8 cellular contexts compared by ENCODE assay signal in genomic region chr22:35381424-35381772, GRCh38. TPM values are rescaled to one million over a fixed set of nuclear protein-coding genes. Genes with fewer than 3 reads are reported as not detected.
DNase-seq lines count a peak whose midpoint lies in the region; ATAC-seq and TF ChIP-seq lines count a peak whose summit lies in the region.

No MANE protein-coding gene starts in this region.

- TF ChIP-seq CTCF in cardiac muscle cell (IDR thresholded peaks at IDR 0.05; ENCODE audit: low read depth, low read length): no peak
- TF ChIP-seq CTCF in mesothelial cell of epicardium (IDR thresholded peaks at IDR 0.05; ENCODE audit: unreplicated experiment): no peak
- no peak for TF ChIP-seq CTCF in GM10248 (IDR thresholded peaks at IDR 0.05; ENCODE audit: control extremely low read depth, extremely low read depth, low read depth, missing control alignments)

- POLR2A ChIA-PET in GM10248 (lab: Yijun Ruan, JAX): no interaction called here

- no peaks in the 10 kb centered on the region for H3K36me3 Mint-ChIP-seq in mesothelial cell of epicardium

- H3K4me3 ChIP-seq in cardiac muscle cell: peak overlapping the region; percentile 43
- H3K4me3 ChIP-seq in aorta (ENCODE audit: low read length in 2 of 2): peak overlapping the region; percentile 13 to 30

- H3K27ac ChIP-seq in cardiac muscle cell: no peak overlapping the region
- peak overlapping the region; percentile 68 for H3K27ac ChIP-seq in caudate nucleus (ENCODE audit: low read depth, low read length)
- H3K27ac ChIP-seq in aorta (ENCODE audit: low read depth in 1 of 2, low read length in 2 of 2): peak overlapping the region in 1 of 2 donors; percentile 14

- H3K9me3 Mint-ChIP-seq in mesothelial cell of epicardium: no peaks in the 10 kb centered on the region

- no peaks in the 10 kb centered on the region for H3K27me3 Mint-ChIP-seq in mesothelial cell of epicardium (ENCODE audit: low read depth)

- H3K27ac Mint-ChIP-seq in mesothelial cell of epicardium: no peak overlapping the region

- H3K4me1 Mint-ChIP-seq in mesothelial cell of epicardium: peaks cover 35% of the 10 kb centered on the region

- DNase-seq in cardiac muscle cell (ENCODE audit: low read depth in 1 of 2, low spot score in 1 of 2) (no peak), cardiac septum (ENCODE audit: low spot score) (no peak), caudate nucleus (lab: John Stamatoyannopoulos, UW) (peak in 1 of 61 donors; percentile 38), mesothelial cell of epicardium (ENCODE audit: low spot score in 2 of 2, unreplicated experiment in 2 of 2) (no peak), aorta (no peak), GM10248 (ENCODE audit: extremely low spot score) (no peak)
- DNase-seq in stimulated activated CD8-positive, alpha-beta memory T cell treated with anti-CD3 and anti-CD28 coated beads, Interleukin-4, amount 100 ng/mL, for 48 hours: no peak

- H3K36me3 ChIP-seq in cardiac muscle cell (no peaks in the 10 kb centered on the region), aorta (ENCODE audit: control insufficient read depth in 1 of 2, insufficient read depth in 2 of 2, low read length in 1 of 2) (no peaks in the 10 kb centered on the region)

- H3K4me3 Mint-ChIP-seq in mesothelial cell of epicardium: peak overlapping the region; percentile 58

- 40 to 42% methylated on average over 4 of the region's 4 CpGs for WGBS in aorta, 2 donors

- intact Hi-C loops in cardiac septum (cut with DNase I): loop anchor here (10.0 kb wide), 1 partner anchor 47 kb away; no protein-coding TSS in a partner anchor
- intact Hi-C loops in aorta (cut with DNase I): no loop called here

- CTCF ChIA-PET in GM10248 (lab: Yijun Ruan, JAX): interaction anchor here (1.0 to 1.3 kb wide), 2 partner anchors 16 to 22 kb away, joined by 3 read pairs; no protein-coding TSS in a partner anchor

- no peaks in the 10 kb centered on the region for H3K9me3 ChIP-seq in cardiac muscle cell (ENCODE audit: low read depth)
- no peaks in the 10 kb centered on the region for H3K9me3 ChIP-seq in aorta (ENCODE audit: control insufficient read depth, low read length)

- H3K4me1 ChIP-seq in cardiac muscle cell (ENCODE audit: low read depth) (peaks cover 13% of the 10 kb centered on the region), aorta (ENCODE audit: control insufficient read depth in 1 of 2, insufficient read depth in 2 of 2, low read length in 2 of 2) (no peaks in the 10 kb centered on the region)

- H3K27me3 ChIP-seq in cardiac muscle cell (no peaks in the 10 kb centered on the region), aorta (ENCODE audit: control insufficient read depth in 1 of 2, insufficient read depth in 2 of 2, low read length in 1 of 2) (no peaks in the 10 kb centered on the region)

- no peak for ATAC-seq in aorta (ENCODE audit: low FRiP score)
- ATAC-seq in HG03039 (IDR thresholded peaks at IDR 0.05; ENCODE audit: unreplicated experiment): no peak

RNA-seq across cellular contexts. Expression of gene HMOX1, which starts 0.5 kb away (rescaled TPM):
- total RNA-seq in cardiac muscle cell: 1.5 and 2.1 TPM in 2 replicates
- polyA plus RNA-seq in cardiac muscle cell: 1.6 and 3.3 TPM in 2 replicates
- 17.3 TPM for total RNA-seq in cardiac septum
- 1.6 to 2.8 TPM (median 1.6 TPM) in 3 replicates for total RNA-seq in mesothelial cell of epicardium
- 10 to 100 TPM; 29.1 to 53.6 TPM for total RNA-seq in aorta
- 10 to 100 TPM in 1 of 2 donors, 1 to 10 TPM in 1; 9.6 to 34.6 TPM for polyA plus RNA-seq in aorta

RNA-seq across cellular contexts. Expression of gene MCM5, which starts 18.5 kb away (rescaled TPM):
- total RNA-seq in cardiac muscle cell: 26.2 and 83.5 TPM in 2 replicates
- 31.7 and 82.1 TPM in 2 replicates for polyA plus RNA-seq in cardiac muscle cell
- 9.0 TPM for total RNA-seq in cardiac septum
- 50.5 to 59.7 TPM (median 52.1 TPM) in 3 replicates for total RNA-seq in mesothelial cell of epicardium
- 10 to 100 TPM; 18.1 to 21.7 TPM for total RNA-seq in aorta
- 10 to 100 TPM in 1 of 2 donors, 1 to 10 TPM in 1; 4.0 to 24.8 TPM for polyA plus RNA-seq in aorta
